Comparison of ENCODE assay signal across 1 cellular context in the genomic region with DNA sequence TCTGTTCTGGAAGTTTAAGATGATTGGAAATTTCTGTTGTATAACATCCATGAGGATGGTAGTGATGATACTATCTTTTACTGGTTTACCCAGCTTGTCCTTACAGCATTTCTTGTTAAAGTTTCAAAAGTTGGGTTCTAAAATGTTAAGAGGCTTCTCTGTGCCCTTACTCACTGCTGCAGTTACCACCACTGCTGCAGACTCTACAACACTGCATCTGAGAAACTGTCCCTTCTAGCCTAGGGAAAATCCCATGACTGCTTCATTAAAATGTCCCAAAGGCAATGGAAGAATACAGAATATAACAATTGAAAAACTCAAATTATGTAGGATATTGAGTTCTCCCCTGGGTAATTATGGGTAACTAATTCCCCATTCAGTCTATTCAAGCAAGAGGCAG.
TF ChIP-seq lines count a peak whose summit lies in the region.

No MANE protein-coding gene starts in this region.

TF ChIP-seq in K562, 482 proteins besides CTCF, POLR2A, EP300 and RAD21:
- TF ChIP-seq, protein P1, sequence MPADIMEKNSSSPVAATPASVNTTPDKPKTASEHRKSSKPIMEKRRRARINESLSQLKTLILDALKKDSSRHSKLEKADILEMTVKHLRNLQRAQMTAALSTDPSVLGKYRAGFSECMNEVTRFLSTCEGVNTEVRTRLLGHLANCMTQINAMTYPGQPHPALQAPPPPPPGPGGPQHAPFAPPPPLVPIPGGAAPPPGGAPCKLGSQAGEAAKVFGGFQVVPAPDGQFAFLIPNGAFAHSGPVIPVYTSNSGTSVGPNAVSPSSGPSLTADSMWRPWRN (IDR thresholded peaks at IDR 0.05; ENCODE audit: low read depth) = no peak
- no peak for TF ChIP-seq POLR2B (IDR thresholded peaks at IDR 0.05; ENCODE audit: low read depth, partially characterized antibody)
- TF ChIP-seq NFIC (IDR thresholded peaks at IDR 0.05) = no peak
- no peak for TF ChIP-seq C11orf30 (IDR thresholded peaks at IDR 0.05; ENCODE audit: low read depth)
- TF ChIP-seq MEF2A (IDR thresholded peaks at IDR 0.05; ENCODE audit: control insufficient read depth, low read depth, low read length) = no peak
- TF ChIP-seq GATAD2B (IDR thresholded peaks at IDR 0.05; ENCODE audit: borderline replicate concordance) = no peak
- no peak for TF ChIP-seq ZNF551 (CRISPR knock-in tag; IDR thresholded peaks at IDR 0.05)
- TF ChIP-seq ZNF133 (CRISPR knock-in tag; IDR thresholded peaks at IDR 0.05) = no peak
- TF ChIP-seq TBL1XR1 (IDR thresholded peaks at IDR 0.05; ENCODE audit: low read length in 2 of 2) = no peak
- TF ChIP-seq, protein P2, sequence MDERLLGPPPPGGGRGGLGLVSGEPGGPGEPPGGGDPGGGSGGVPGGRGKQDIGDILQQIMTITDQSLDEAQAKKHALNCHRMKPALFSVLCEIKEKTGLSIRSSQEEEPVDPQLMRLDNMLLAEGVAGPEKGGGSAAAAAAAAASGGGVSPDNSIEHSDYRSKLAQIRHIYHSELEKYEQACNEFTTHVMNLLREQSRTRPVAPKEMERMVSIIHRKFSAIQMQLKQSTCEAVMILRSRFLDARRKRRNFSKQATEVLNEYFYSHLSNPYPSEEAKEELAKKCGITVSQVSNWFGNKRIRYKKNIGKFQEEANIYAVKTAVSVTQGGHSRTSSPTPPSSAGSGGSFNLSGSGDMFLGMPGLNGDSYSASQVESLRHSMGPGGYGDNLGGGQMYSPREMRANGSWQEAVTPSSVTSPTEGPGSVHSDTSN (CRISPR knock-in tag; IDR thresholded peaks at IDR 0.05; ENCODE audit: low read depth) = no peak
- TF ChIP-seq, protein P2 (tag; conservative IDR thresholded peaks at IDR 0.05; ENCODE audit: low read depth) = no peak
- TF ChIP-seq SMARCA4 (IDR thresholded peaks at IDR 0.05) = no peak
- TF ChIP-seq SMARCE1 (IDR thresholded peaks at IDR 0.05) = no peak
- TF ChIP-seq, protein P3, sequence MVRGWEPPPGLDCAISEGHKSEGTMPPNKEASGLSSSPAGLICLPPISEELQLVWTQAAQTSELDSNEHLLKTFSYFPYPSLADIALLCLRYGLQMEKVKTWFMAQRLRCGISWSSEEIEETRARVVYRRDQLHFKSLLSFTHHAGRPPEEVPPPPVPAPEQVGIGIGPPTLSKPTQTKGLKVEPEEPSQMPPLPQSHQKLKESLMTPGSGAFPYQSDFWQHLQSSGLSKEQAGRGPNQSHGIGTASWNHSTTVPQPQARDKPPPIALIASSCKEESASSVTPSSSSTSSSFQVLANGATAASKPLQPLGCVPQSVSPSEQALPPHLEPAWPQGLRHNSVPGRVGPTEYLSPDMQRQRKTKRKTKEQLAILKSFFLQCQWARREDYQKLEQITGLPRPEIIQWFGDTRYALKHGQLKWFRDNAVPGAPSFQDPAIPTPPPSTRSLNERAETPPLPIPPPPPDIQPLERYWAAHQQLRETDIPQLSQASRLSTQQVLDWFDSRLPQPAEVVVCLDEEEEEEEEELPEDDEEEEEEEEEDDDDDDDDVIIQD (CRISPR knock-in tag; IDR thresholded peaks at IDR 0.05) = no peak
